In genomic region chr22:35838849-35839646, GRCh38 we compare ENCODE assay signal across 8 cellular contexts.
DNase-seq lines count a peak whose midpoint lies in the region; ATAC-seq, FAIRE-seq and TF ChIP-seq lines count a peak whose summit lies in the region.

No MANE protein-coding gene starts in this region.

- TF ChIP-seq CTCF in WERI-Rb-1 (IDR thresholded peaks at IDR 0.05; ENCODE audit: low read depth, low read length) (peak; percentile 47; the same call in 1 of the 2 replicates), gastrocnemius medialis (IDR thresholded peaks at IDR 0.05 in 4 of 5, conservative IDR thresholded peaks at IDR 0.05 in 1 of 5) (peak in 4 of 5 experiments; percentile 16 to 49 (median 36))

- no peaks in the 10 kb centered on the region for H3K36me3 ChIP-seq in WERI-Rb-1
- no peaks in the 10 kb centered on the region for H3K36me3 ChIP-seq in gastrocnemius medialis

- ATAC-seq in left ventricle myocardium superior, result peak; percentile 4
- peak; percentile 18 to 40 for ATAC-seq in gastrocnemius medialis
- ATAC-seq in HG03469 (IDR thresholded peaks at IDR 0.05; ENCODE audit: unreplicated experiment), result no peak
- no peak for ATAC-seq in GM21786 (IDR thresholded peaks at IDR 0.05; ENCODE audit: unreplicated experiment)

- in situ Hi-C loops in gastrocnemius medialis (cut with MboI; ENCODE audit: low sequenced_read_pairs in 4 of 4), result no loop called here

- DNase-seq in EH (ENCODE audit: low read depth) (peak; percentile 85), MV-4-11 (lab: John Stamatoyannopoulos, UW) (peak; percentile 16), WERI-Rb-1 (peak; percentile 53), left ventricle myocardium superior (no peak), gastrocnemius medialis (peak; percentile 23 to 52), GM19239 (ENCODE audit: insufficient read length, low spot score) (no peak)

- H3K27me3 ChIP-seq in WERI-Rb-1 (ENCODE audit: insufficient read depth, low read depth, severe bottlenecking), result no peaks in the 10 kb centered on the region
- H3K27me3 ChIP-seq in gastrocnemius medialis, result no peaks in the 10 kb centered on the region

- intact Hi-C loops in left ventricle myocardium superior (cut with micrococcal nuclease) (loop anchor here (10.0 kb wide), 1 partner anchor 76 kb away; no protein-coding TSS in a partner anchor), gastrocnemius medialis (cut with DNase I; ENCODE audit: low total_unique reads) (loop anchor here (5.0 kb wide), 6 partner anchors 57 to 212 kb away; partner anchors contain the start of gene RBFOX2)

- H3K4me1 ChIP-seq in gastrocnemius medialis, result peaks cover 88 to 93% of the 10 kb centered on the region in 2 donors

- no peak for FAIRE-seq in GM19239 (lab: Jason Lieb, UNC)

- H3K9me3 ChIP-seq in WERI-Rb-1 (ENCODE audit: severe bottlenecking), result no peaks in the 10 kb centered on the region
- no peaks in the 10 kb centered on the region for H3K9me3 ChIP-seq in gastrocnemius medialis

- TF ChIP-seq POLR2A in gastrocnemius medialis (IDR thresholded peaks at IDR 0.05), result no peak

- peak overlapping the region; percentile 67 for H3K4me3 ChIP-seq in WERI-Rb-1 (ENCODE audit: low read depth, low read length)
- peak overlapping the region; percentile 17 to 60 (median 54) for H3K4me3 ChIP-seq in gastrocnemius medialis

- H3K27ac ChIP-seq in WERI-Rb-1, result peak overlapping the region; percentile 83
- peak overlapping the region; percentile 86 to 94 (median 88) for H3K27ac ChIP-seq in gastrocnemius medialis

Comparison
In these comparisons a context has a peak if more than half of its experiments do, and no peak if none do; other contexts are left out.
1. DNase-seq: peak in EH (single experiment), MV-4-11 (single experiment), WERI-Rb-1 (single experiment) and gastrocnemius medialis (2 of 2); none in left ventricle myocardium superior (single experiment) and GM19239 (single experiment).
2. ATAC-seq: peak in left ventricle myocardium superior (single experiment) and gastrocnemius medialis (2 of 2); none in HG03469 (single experiment) and GM21786 (single experiment).